ENCODE assay signal across 15 cellular contexts in genomic region chr4:110663738-110664444, GRCh38. TPM values are rescaled to one million over a fixed set of nuclear protein-coding genes. Genes with fewer than 3 reads are reported as not detected.
DNase-seq lines count a peak whose midpoint lies in the region; ATAC-seq and TF ChIP-seq lines count a peak whose summit lies in the region.
"Had no signal": no experiment of that assay in that cellular context is flagged by ENCODE, and none has a peak within 500 bp of the region (broad histone marks: within the 10 kb centered on the region; RNA-seq: fewer than 3 reads in every experiment).

No MANE protein-coding gene starts in this region.

- CTCF ChIA-PET in MCF 10A (lab: Yijun Ruan, JAX) (interaction anchor here (0.6 to 0.8 kb wide), 3 partner anchors 577 to 1657 kb away, joined by 3 to 4 read pairs (median 3); no protein-coding TSS in a partner anchor), mammary epithelial cell (lab: Charles Lee; ENCODE audit: low non-redundant PET) (no interaction called here)

- no peak overlapping the region for H3K9ac ChIP-seq in mammary epithelial cell (ENCODE audit: insufficient read depth, low read length)

- dilution Hi-C loops in mammary epithelial cell (cut with HindIII; ENCODE audit: low sequenced_read_pairs): no loop called here

- H3K4me3 Mint-ChIP-seq in MCF 10A (ENCODE audit: unreplicated experiment) (no peak overlapping the region), immature natural killer cell (no peak overlapping the region)
- no peak overlapping the region for H3K4me3 Mint-ChIP-seq in T-helper 2 cell treated with Interferon-gamma antibody and Interleukin-4, amounts not matched to agents 5 μg/mL and 100 μg/mL, for 36 hours
- H3K4me3 Mint-ChIP-seq: activated CD8-positive, alpha-beta T cell treated with anti-CD3 and anti-CD28 coated beads for 36 hours; naive thymus-derived CD4-positive, alpha-beta T cell had no signal

- H3K27ac ChIP-seq in mammary epithelial cell (ENCODE audit: insufficient read depth, low read depth, low read length) (no peak overlapping the region), SJSA1 (0 out of 2 replicates have a peak overlapping the region, but pooled peaks have one; percentile 33)
- H3K27ac ChIP-seq: heart right ventricle, left ventricle myocardium inferior had no signal

- no TSS peak for BruUV-seq in MCF 10A (replicated peaks; lab: Mats Ljungman, UMichigan)
- BruUV-seq in mammary epithelial cell (replicated peaks; lab: Mats Ljungman, UMichigan): no TSS peak

- in situ Hi-C loops in mammary epithelial cell (cut with MboI; ENCODE audit: low sequenced_read_pairs in 2 of 2): no loop called here

- no peak for ATAC-seq in HG02852 (IDR thresholded peaks at IDR 0.05; ENCODE audit: unreplicated experiment)
- ATAC-seq in HG02642 (IDR thresholded peaks at IDR 0.05; ENCODE audit: poor library complexity, unreplicated experiment): no peak
- ATAC-seq: activated CD8-positive, alpha-beta T cell treated with anti-CD3 and anti-CD28 coated beads for 36 hours; heart right ventricle; naive thymus-derived CD4-positive, alpha-beta T cell had no signal

- 57% methylated on average over 2 of the region's 2 CpGs for WGBS in mammary epithelial cell (ENCODE audit: low coverage, missing lambda C conversion rate)

- TF ChIP-seq CTCF in MCF 10A (IDR thresholded peaks at IDR 0.05; ENCODE audit: unreplicated experiment): no peak
- TF ChIP-seq CTCF in mammary epithelial cell (conservative IDR thresholded peaks at IDR 0.05 in 1 of 2, IDR thresholded peaks at IDR 0.05 in 1 of 2; ENCODE audit: extremely low read depth in 1 of 2, insufficient read depth in 1 of 2, low read depth in 1 of 2, low read length in 2 of 2): no peak

- H3K9me3 Mint-ChIP-seq in MCF 10A (ENCODE audit: unreplicated experiment) (no peaks in the 10 kb centered on the region), immature natural killer cell (peaks cover 0 to 9% (median 1%) of the 10 kb centered on the region in 6 donors)
- no peaks in the 10 kb centered on the region for H3K9me3 Mint-ChIP-seq in T-helper 2 cell treated with Interferon-gamma antibody and Interleukin-4, amounts not matched to agents 5 μg/mL and 100 μg/mL, for 36 hours
- H3K9me3 Mint-ChIP-seq: activated CD8-positive, alpha-beta T cell treated with anti-CD3 and anti-CD28 coated beads for 36 hours had no signal

- POLR2A ChIA-PET in MCF 10A (lab: Yijun Ruan, JAX): interaction anchor here (0.7 to 0.9 kb wide), 2 partner anchors 17 to 84 kb away, joined by 3 to 4 read pairs; no protein-coding TSS in a partner anchor

- H3K36me3 ChIP-seq in mammary epithelial cell (ENCODE audit: insufficient read depth, low read length): no peaks in the 10 kb centered on the region
- H3K36me3 ChIP-seq in SJSA1: no peaks in the 10 kb centered on the region
- H3K36me3 ChIP-seq: heart right ventricle, left ventricle myocardium inferior had no signal

- H3K4me1 ChIP-seq in mammary epithelial cell (ENCODE audit: insufficient read depth, low read length) (no peaks in the 10 kb centered on the region), SJSA1 (replicated peaks) (peaks cover 31% of the 10 kb centered on the region)
- H3K4me1 ChIP-seq: left ventricle myocardium inferior had no signal

- H4K20me1 ChIP-seq in mammary epithelial cell (ENCODE audit: insufficient read depth, low read length): no peaks in the 10 kb centered on the region

- H3K36me3 Mint-ChIP-seq in MCF 10A (ENCODE audit: insufficient read depth, unreplicated experiment) (no peaks in the 10 kb centered on the region), immature natural killer cell (no peaks in the 10 kb centered on the region)
- H3K36me3 Mint-ChIP-seq in T-helper 2 cell treated with Interferon-gamma antibody and Interleukin-4, amounts not matched to agents 5 μg/mL and 100 μg/mL, for 36 hours (ENCODE audit: low read depth): no peaks in the 10 kb centered on the region
- H3K36me3 Mint-ChIP-seq: naive thymus-derived CD4-positive, alpha-beta T cell had no signal

- DNase-seq in MCF 10A (ENCODE audit: unreplicated experiment): peak; percentile 17
- DNase-seq in mammary epithelial cell: no peak
- DNase-seq in SJSA1 (ENCODE audit: low read depth in 1 of 2, low spot score in 2 of 2): peak in 1 of 2 experiments; percentile 62
- DNase-seq in iris pigment epithelial cell (ENCODE audit: low read depth): peak; percentile 87
- no peak for DNase-seq in T-helper 2 cell treated with Interferon-gamma antibody and Interleukin-4, amounts not matched to agents 5 μg/mL and 100 μg/mL, for 36 hours (ENCODE audit: low spot score)
- no peak for DNase-seq in immature natural killer cell
- DNase-seq: 8988T; activated CD8-positive, alpha-beta T cell treated with anti-CD3 and anti-CD28 coated beads for 36 hours; activated effector memory CD4-positive, alpha-beta T cell treated with anti-CD3 and anti-CD28 coated beads, Interleukin-2, amount 50 U/mL, for 16 hours; heart right ventricle; KBM-7; left ventricle myocardium inferior; naive thymus-derived CD4-positive, alpha-beta T cell had no signal

- H3K4me1 Mint-ChIP-seq in MCF 10A (ENCODE audit: insufficient read depth, unreplicated experiment): peaks cover 13% of the 10 kb centered on the region
- H3K4me1 Mint-ChIP-seq in T-helper 2 cell treated with Interferon-gamma antibody and Interleukin-4, amounts not matched to agents 5 μg/mL and 100 μg/mL, for 36 hours (ENCODE audit: low read depth): no peaks in the 10 kb centered on the region
- no peaks in the 10 kb centered on the region for H3K4me1 Mint-ChIP-seq in immature natural killer cell

- H3K4me3 ChIP-seq in mammary epithelial cell (replicated peaks in 1 of 3; ENCODE audit: insufficient read depth in 1 of 3, low read depth in 2 of 3, low read length in 3 of 3): no peak overlapping the region
- H3K4me3 ChIP-seq in SJSA1: no peak overlapping the region
- H3K4me3 ChIP-seq: heart right ventricle, left ventricle myocardium inferior had no signal

- H3K4me2 ChIP-seq in mammary epithelial cell (ENCODE audit: insufficient read depth, low read depth, low read length): no peak overlapping the region

- H3K27ac Mint-ChIP-seq in MCF 10A (ENCODE audit: low read depth, unreplicated experiment): no peak overlapping the region
- H3K27ac Mint-ChIP-seq in T-helper 2 cell treated with Interferon-gamma antibody and Interleukin-4, amounts not matched to agents 5 μg/mL and 100 μg/mL, for 36 hours: no peak overlapping the region
- no peak overlapping the region for H3K27ac Mint-ChIP-seq in immature natural killer cell
- H3K27ac Mint-ChIP-seq: activated CD8-positive, alpha-beta T cell treated with anti-CD3 and anti-CD28 coated beads for 36 hours; naive thymus-derived CD4-positive, alpha-beta T cell had no signal

- no peaks in the 10 kb centered on the region for H3K9me3 ChIP-seq in mammary epithelial cell (replicated peaks; ENCODE audit: insufficient read depth, low read length)
- peaks cover 2% of the 10 kb centered on the region; the same call in 1 of the 2 replicates for H3K9me3 ChIP-seq in SJSA1 (replicated peaks)

- H2AFZ ChIP-seq in mammary epithelial cell (ENCODE audit: low read depth, low read length): no peak overlapping the region

- H3K27me3 Mint-ChIP-seq in MCF 10A (ENCODE audit: insufficient read depth, unreplicated experiment): peaks cover 35% of the 10 kb centered on the region
- no peaks in the 10 kb centered on the region for H3K27me3 Mint-ChIP-seq in T-helper 2 cell treated with Interferon-gamma antibody and Interleukin-4, amounts not matched to agents 5 μg/mL and 100 μg/mL, for 36 hours (ENCODE audit: low read depth)
- H3K27me3 Mint-ChIP-seq in immature natural killer cell (ENCODE audit: low read depth in 3 of 3): peaks cover 0 to 5% (median 4%) of the 10 kb centered on the region in 3 donors

- intact Hi-C loops in MCF 10A (cut with micrococcal nuclease) (no loop called here), mammary epithelial cell (cut with micrococcal nuclease) (no loop called here)

- no peaks in the 10 kb centered on the region for H3K79me2 ChIP-seq in mammary epithelial cell (ENCODE audit: insufficient read depth, low read length)

- peaks cover 1% of the 10 kb centered on the region for H3K27me3 ChIP-seq in mammary epithelial cell (ENCODE audit: insufficient read depth, low read length)
- H3K27me3 ChIP-seq in SJSA1 (replicated peaks): no peaks in the 10 kb centered on the region

RNA-seq across cellular contexts. Expression of gene PITX2, which starts 41.0 kb away (rescaled TPM):
- total RNA-seq in MCF 10A (2022): 0.77 and 0.79 TPM in 2 replicates
- under 1 TPM in 1 of 2 donors, not detected in 1; 0.33 TPM for total RNA-seq in mammary epithelial cell
- 0.03 TPM for polyA plus RNA-seq in mammary epithelial cell
- not detected for polyA minus RNA-seq in mammary epithelial cell
- 20.6 and 21.7 TPM in 2 replicates for total RNA-seq in SJSA1 (2014; rRNA removed; shearing (Covaris generic))
- not detected for polyA plus RNA-seq in immature natural killer cell
- total RNA-seq: activated CD8-positive, alpha-beta T cell treated with anti-CD3 and anti-CD28 coated beads for 36 hours; left ventricle myocardium inferior; naive thymus-derived CD4-positive, alpha-beta T cell had no signal
- polyA plus RNA-seq: naive thymus-derived CD4-positive, alpha-beta T cell had no signal

Comparison
In these comparisons a context has a peak if more than half of its experiments do, and no peak if none do; other contexts are left out.
1. DNase-seq: peak in MCF 10A (single experiment) and iris pigment epithelial cell (single experiment); none in mammary epithelial cell (single experiment), T-helper 2 cell treated with Interferon-gamma antibody and Interleukin-4, amounts not matched to agents 5 μg/mL and 100 μg/mL, for 36 hours (single experiment) and immature natural killer cell (0 of 3).
2. RNA of gene PITX2, which starts 41.0 kb away (total RNA-seq): 20.6 to 21.7 TPM in SJSA1; 0.77 to 0.79 TPM in MCF 10A and 0.33 TPM in mammary epithelial cell; every median in the first group is over 10 times any median in the second.